Comparison of ENCODE assay signal across 8 cellular contexts in the genomic region with DNA sequence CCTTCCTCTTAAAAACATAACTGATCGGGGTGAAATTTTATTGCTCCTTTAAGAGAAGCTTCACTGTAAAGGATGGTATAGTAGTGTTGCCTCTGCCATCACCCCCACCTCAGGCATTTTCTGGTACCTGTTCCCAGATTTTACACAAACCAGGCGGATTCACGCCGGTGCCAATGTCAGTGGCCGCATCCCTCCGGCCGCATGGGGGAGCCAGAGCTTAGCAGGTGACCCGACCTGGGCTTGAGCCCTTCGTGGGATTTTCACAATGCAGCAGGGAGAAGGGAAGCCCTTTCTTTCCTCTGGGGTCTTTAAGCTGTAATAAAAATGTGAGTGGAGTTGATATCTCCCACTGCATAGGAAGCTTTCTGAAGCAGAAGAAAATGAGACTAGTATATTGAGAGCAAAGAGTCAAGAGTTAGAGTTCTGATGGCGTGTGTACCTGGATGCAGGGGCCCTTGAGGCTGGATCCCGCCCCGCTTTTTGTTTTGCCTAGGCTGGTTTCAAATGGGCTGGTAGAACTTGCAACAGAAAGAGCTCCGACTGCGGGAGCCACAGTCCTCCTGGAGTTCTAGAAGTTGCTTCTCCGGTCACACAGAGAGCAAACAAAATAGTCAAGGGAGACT. TPM values are rescaled to one million over a fixed set of nuclear protein-coding genes. Genes with fewer than 3 reads are reported as not detected.
DNase-seq lines count a peak whose midpoint lies in the region; ATAC-seq and TF ChIP-seq lines count a peak whose summit lies in the region.

No MANE protein-coding gene starts in this region.

- H3K4me3 ChIP-seq in right atrium auricular region = no peak overlapping the region
- H3K4me3 ChIP-seq in retinal pigment epithelial cell (ENCODE audit: low read length) = no peak overlapping the region

- H3K4me1 ChIP-seq in right atrium auricular region = peaks cover 0 to 27% of the 10 kb centered on the region in 2 donors

- H3K27ac ChIP-seq in C4-2B (no peak overlapping the region), right atrium auricular region (peak overlapping the region in 1 of 2 donors; percentile 1)

- H3K9me3 ChIP-seq in right atrium auricular region = no peaks in the 10 kb centered on the region

- H3K9me3 Mint-ChIP-seq in activated CD8-positive, alpha-beta T cell treated with anti-CD3 and anti-CD28 coated beads, Interleukin-2, amount 10 ng/mL, durations not matched to agents 7 days and 5 days (ENCODE audit: insufficient read depth) = no peaks in the 10 kb centered on the region

- peaks cover 3% of the 10 kb centered on the region for H3K36me3 ChIP-seq in right atrium auricular region

- POLR2A ChIA-PET in activated CD8-positive, alpha-beta T cell treated with anti-CD3 and anti-CD28 coated beads, Interleukin-2, amount 10 ng/mL, durations not matched to agents 7 days and 5 days (lab: Charles Lee) = no interaction called here

- DNase-seq in Kasumi-1 (lab: John Stamatoyannopoulos, UW) = peak; percentile 60 to 69
- peak; percentile 38 for DNase-seq in activated CD8-positive, alpha-beta T cell treated with anti-CD3 and anti-CD28 coated beads, Interleukin-2, amount 10 ng/mL, durations not matched to agents 7 days and 5 days
- DNase-seq in right atrium auricular region (ENCODE audit: low spot score) = no peak
- no peak for DNase-seq in retinal pigment epithelial cell (ENCODE audit: low read depth)
- DNase-seq in DMS153 treated with DMSO at 0.1 percent for 48 hours (lab: John Stamatoyannopoulos, UW; ENCODE audit: unreplicated experiment) = no peak

- peaks cover 9% of the 10 kb centered on the region for H3K27me3 Mint-ChIP-seq in activated CD8-positive, alpha-beta T cell treated with anti-CD3 and anti-CD28 coated beads, Interleukin-2, amount 10 ng/mL, durations not matched to agents 7 days and 5 days (ENCODE audit: low read depth)

- H3K36me3 Mint-ChIP-seq in activated CD8-positive, alpha-beta T cell treated with anti-CD3 and anti-CD28 coated beads, Interleukin-2, amount 10 ng/mL, durations not matched to agents 7 days and 5 days (ENCODE audit: low read depth) = peaks cover 4% of the 10 kb centered on the region

- H3K27me3 ChIP-seq in right atrium auricular region = no peaks in the 10 kb centered on the region

- ATAC-seq in GM18868 (IDR thresholded peaks at IDR 0.05; ENCODE audit: unreplicated experiment) = peak; percentile 77
- ATAC-seq in activated CD8-positive, alpha-beta T cell treated with anti-CD3 and anti-CD28 coated beads, Interleukin-2, amount 10 ng/mL, durations not matched to agents 7 days and 5 days = peak; percentile 30
- no peak for ATAC-seq in GM21737 (IDR thresholded peaks at IDR 0.05; ENCODE audit: unreplicated experiment)

- H3K4me1 Mint-ChIP-seq in activated CD8-positive, alpha-beta T cell treated with anti-CD3 and anti-CD28 coated beads, Interleukin-2, amount 10 ng/mL, durations not matched to agents 7 days and 5 days (ENCODE audit: low read depth) = no peaks in the 10 kb centered on the region

- CTCF ChIA-PET in activated CD8-positive, alpha-beta T cell treated with anti-CD3 and anti-CD28 coated beads, Interleukin-2, amount 10 ng/mL, durations not matched to agents 7 days and 5 days (lab: Charles Lee) = interaction anchor here (0.9 to 1.0 kb wide), 3 partner anchors 11 to 125 kb away, joined by 3 to 6 read pairs (median 3); no protein-coding TSS in a partner anchor

- no peak overlapping the region for H3K27ac Mint-ChIP-seq in activated CD8-positive, alpha-beta T cell treated with anti-CD3 and anti-CD28 coated beads, Interleukin-2, amount 10 ng/mL, durations not matched to agents 7 days and 5 days

- TF ChIP-seq CTCF in C4-2B (conservative IDR thresholded peaks at IDR 0.05) (peak; percentile 93), right atrium auricular region (IDR thresholded peaks at IDR 0.05) (peak; percentile 72 to 86), retinal pigment epithelial cell (conservative IDR thresholded peaks at IDR 0.05; ENCODE audit: low read depth, low read length) (peak; percentile 93)

- H3K4me3 Mint-ChIP-seq in activated CD8-positive, alpha-beta T cell treated with anti-CD3 and anti-CD28 coated beads, Interleukin-2, amount 10 ng/mL, durations not matched to agents 7 days and 5 days = no peak overlapping the region

RNA-seq across cellular contexts. Expression of a gene that starts 59.4 kb away (rescaled TPM):
- total RNA-seq in activated CD8-positive, alpha-beta T cell treated with anti-CD3 and anti-CD28 coated beads, Interleukin-2, amount 10 ng/mL, durations not matched to agents 7 days and 5 days = 100 to 1,000 TPM; 121 to 122 TPM
- total RNA-seq in right atrium auricular region = 10 to 100 TPM; 55.3 to 56.2 TPM

Comparison
In these comparisons a context has a peak if more than half of its experiments do, and no peak if none do; other contexts are left out.
1. DNase-seq: peak in Kasumi-1 (2 of 2) and activated CD8-positive, alpha-beta T cell treated with anti-CD3 and anti-CD28 coated beads, Interleukin-2, amount 10 ng/mL, durations not matched to agents 7 days and 5 days (single experiment); none in right atrium auricular region (single experiment), retinal pigment epithelial cell (single experiment) and DMS153 treated with DMSO at 0.1 percent for 48 hours (single experiment).
2. Peak in every context shown above with its lines, with median percentiles within 50 percentile points of each other: CTCF ChIP-seq.